ENCODE assay signal across 8 cellular contexts in the genomic region with DNA sequence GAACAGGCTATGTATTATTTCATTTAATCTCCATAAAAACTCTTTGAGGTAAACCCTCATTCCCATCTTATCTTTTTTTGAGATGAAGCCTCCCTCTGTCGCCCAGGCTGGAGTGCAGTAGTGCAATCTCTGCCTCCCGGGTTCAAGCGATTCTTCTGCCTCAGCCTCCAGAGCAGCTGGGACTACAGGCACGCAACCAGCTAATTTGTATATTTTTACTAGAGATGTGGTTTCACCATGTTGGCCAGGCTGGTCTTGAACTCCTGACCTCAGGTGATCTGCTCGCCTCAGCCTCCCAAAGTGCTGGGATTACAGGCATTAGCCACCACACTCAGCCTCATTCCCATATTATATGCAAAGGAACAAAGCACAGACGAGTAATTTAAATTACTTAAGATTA. TPM values are rescaled to one million over a fixed set of nuclear protein-coding genes. Genes with fewer than 3 reads are reported as not detected.
DNase-seq lines count a peak whose midpoint lies in the region; ATAC-seq and TF ChIP-seq lines count a peak whose summit lies in the region.
"Not testable (repeated sequence)": the region's sequence is repeated elsewhere in the genome, so short reads cannot be mapped to it uniquely, and the experiment has no call there.

No MANE protein-coding gene starts in this region.

- TF ChIP-seq CTCF in BE2C (IDR thresholded peaks at IDR 0.05; ENCODE audit: low read depth, low read length); HCT116 (IDR thresholded peaks at IDR 0.05 in 2 of 3, conservative IDR thresholded peaks at IDR 0.05 in 1 of 3; ENCODE audit: borderline replicate concordance in 1 of 3, insufficient read depth in 1 of 3, low read depth in 2 of 3, low read length in 2 of 3); PC-3 (conservative IDR thresholded peaks at IDR 0.05; ENCODE audit: low read depth, low read length); brain microvascular endothelial cell (IDR thresholded peaks at IDR 0.05; ENCODE audit: low read depth, low read length, missing control alignments); fibroblast of mammary gland (conservative IDR thresholded peaks at IDR 0.05; ENCODE audit: control insufficient read depth, insufficient read depth, low read depth, low read length); mesothelial cell of epicardium (IDR thresholded peaks at IDR 0.05; ENCODE audit: unreplicated experiment): not testable (repeated sequence)

- not testable (repeated sequence) for ATAC-seq in HCT116; PC-3; activated CD8-positive, alpha-beta T cell treated with anti-CD3 and anti-CD28 coated beads, Interleukin-2, amount 10 ng/mL, durations not matched to agents 7 days and 5 days

- TF ChIP-seq RAD21 in HCT116 (IDR thresholded peaks at IDR 0.05; ENCODE audit: low read depth): not testable (repeated sequence)

- RAD21 ChIA-PET in HCT116 (lab: Charles Lee; ENCODE audit: low non-redundant PET in 1 of 2, low total read pairs in 2 of 2, uncharacterized antibody in 2 of 2, unreplicated experiment in 2 of 2): not testable (repeated sequence)

- H3K27ac Mint-ChIP-seq in activated CD8-positive, alpha-beta T cell treated with anti-CD3 and anti-CD28 coated beads, Interleukin-2, amount 10 ng/mL, durations not matched to agents 7 days and 5 days: peak overlapping the region; percentile 100
- H3K27ac Mint-ChIP-seq in mesothelial cell of epicardium: peak overlapping the region; percentile 100

- H3K9me2 ChIP-seq in HCT116 (ENCODE audit: insufficient read depth); PC-3 (replicated peaks; ENCODE audit: low read length): not testable (repeated sequence)

- H3K9me3 Mint-ChIP-seq in activated CD8-positive, alpha-beta T cell treated with anti-CD3 and anti-CD28 coated beads, Interleukin-2, amount 10 ng/mL, durations not matched to agents 7 days and 5 days (ENCODE audit: insufficient read depth); mesothelial cell of epicardium: not testable (repeated sequence)

- H4K20me1 ChIP-seq in HCT116 (ENCODE audit: insufficient read depth): peaks cover 28% of the 10 kb centered on the region; the same call in 1 of the 2 replicates
- peaks cover 45% of the 10 kb centered on the region for H4K20me1 ChIP-seq in PC-3 (ENCODE audit: low read length)

- H3K4me3 ChIP-seq in BE2C (ENCODE audit: low read depth, low read length): peak overlapping the region; percentile 74
- H3K4me3 ChIP-seq in HCT116 (replicated peaks in 1 of 2; ENCODE audit: low read depth in 1 of 2, low read length in 2 of 2): peak overlapping the region in 1 of 2 experiments; percentile 87; a peak in 2 of 4 replicates
- H3K4me3 ChIP-seq in PC-3 (ENCODE audit: low read length): peak overlapping the region; percentile 83
- peak overlapping the region; percentile 98 for H3K4me3 ChIP-seq in brain microvascular endothelial cell (ENCODE audit: low read depth, low read length)
- peak overlapping the region; percentile 93 for H3K4me3 ChIP-seq in fibroblast of mammary gland (ENCODE audit: control insufficient read depth, low read depth, low read length)
- H3K4me3 ChIP-seq in skeletal muscle cell (ENCODE audit: low read depth, low read length): peak overlapping the region; percentile 79

- CTCF ChIA-PET in HCT116 (lab: Charles Lee); PC-3 (lab: Charles Lee); activated CD8-positive, alpha-beta T cell treated with anti-CD3 and anti-CD28 coated beads, Interleukin-2, amount 10 ng/mL, durations not matched to agents 7 days and 5 days (lab: Charles Lee): not testable (repeated sequence)

- H3K79me2 ChIP-seq in HCT116 (ENCODE audit: insufficient read depth, low read length) (peaks cover 38% of the 10 kb centered on the region), PC-3 (ENCODE audit: low read length) (peaks cover 36% of the 10 kb centered on the region)

- POLR2A ChIA-PET in HCT116 (lab: Charles Lee); PC-3 (lab: Charles Lee; ENCODE audit: unreplicated experiment); activated CD8-positive, alpha-beta T cell treated with anti-CD3 and anti-CD28 coated beads, Interleukin-2, amount 10 ng/mL, durations not matched to agents 7 days and 5 days (lab: Charles Lee): not testable (repeated sequence)

- H3F3A ChIP-seq in PC-3 (ENCODE audit: low read length, unreplicated experiment): peaks cover 34% of the 10 kb centered on the region

- H3K27me3 ChIP-seq in BE2C; HCT116 (ENCODE audit: insufficient read depth, low read length); PC-3 (ENCODE audit: low read length); brain microvascular endothelial cell (replicated peaks): not testable (repeated sequence)

- in situ Hi-C loops in brain microvascular endothelial cell (cut with HindIII; ENCODE audit: low pct_ligation_motif_present, low sequenced_read_pairs): not testable (repeated sequence)

- intact Hi-C loops in HCT116 (cut with micrococcal nuclease); PC-3 (cut with micrococcal nuclease): not testable (repeated sequence)

- not testable (repeated sequence) for BruUV-seq in HCT116 (replicated peaks; lab: Mats Ljungman, UMichigan); PC-3 (replicated peaks; lab: Mats Ljungman, UMichigan)

- not testable (repeated sequence) for H3K4me1 ChIP-seq in BE2C
- H3K4me1 ChIP-seq in HCT116 (ENCODE audit: control insufficient read depth in 1 of 2, insufficient read depth in 2 of 2, low read length in 2 of 2): peaks cover 3 to 16% of the 10 kb centered on the region in 2 experiments; a peak in 2 of 4 replicates
- peaks cover 15% of the 10 kb centered on the region for H3K4me1 ChIP-seq in PC-3 (ENCODE audit: insufficient read depth, low read length)

- H3K27me3 Mint-ChIP-seq in activated CD8-positive, alpha-beta T cell treated with anti-CD3 and anti-CD28 coated beads, Interleukin-2, amount 10 ng/mL, durations not matched to agents 7 days and 5 days (ENCODE audit: low read depth); mesothelial cell of epicardium (ENCODE audit: low read depth): not testable (repeated sequence)

- peaks cover 53% of the 10 kb centered on the region for H3K36me3 Mint-ChIP-seq in activated CD8-positive, alpha-beta T cell treated with anti-CD3 and anti-CD28 coated beads, Interleukin-2, amount 10 ng/mL, durations not matched to agents 7 days and 5 days (ENCODE audit: low read depth)
- H3K36me3 Mint-ChIP-seq in mesothelial cell of epicardium: peaks cover 25% of the 10 kb centered on the region

- peak overlapping the region; percentile 82 for H3K9ac ChIP-seq in HCT116 (ENCODE audit: low read length)
- H3K9ac ChIP-seq in PC-3 (ENCODE audit: low read length): peak overlapping the region; percentile 95

- H3K4me3 Mint-ChIP-seq in activated CD8-positive, alpha-beta T cell treated with anti-CD3 and anti-CD28 coated beads, Interleukin-2, amount 10 ng/mL, durations not matched to agents 7 days and 5 days: peak overlapping the region; percentile 99
- peak overlapping the region; percentile 100 for H3K4me3 Mint-ChIP-seq in mesothelial cell of epicardium

- H3K9me3 ChIP-seq in BE2C; HCT116 (ENCODE audit: control insufficient read depth in 1 of 2, insufficient read depth in 1 of 2, low read depth in 1 of 2, low read length in 2 of 2); PC-3 (ENCODE audit: low read length): not testable (repeated sequence)

- H3K4me2 ChIP-seq in HCT116 (ENCODE audit: low read length) (peak overlapping the region; percentile 85), PC-3 (ENCODE audit: low read length) (peak overlapping the region; percentile 84)

- DNase-seq in BE2C; HCT116 (ENCODE audit: low read depth, low spot score); PC-3; activated CD8-positive, alpha-beta T cell treated with anti-CD3 and anti-CD28 coated beads, Interleukin-2, amount 10 ng/mL, durations not matched to agents 7 days and 5 days; brain microvascular endothelial cell; fibroblast of mammary gland (ENCODE audit: low read depth); mesothelial cell of epicardium (ENCODE audit: low spot score in 2 of 2, unreplicated experiment in 2 of 2); skeletal muscle cell (ENCODE audit: low read depth): not testable (repeated sequence)

- not testable (repeated sequence) for TF ChIP-seq POLR2A in HCT116 (IDR thresholded peaks at IDR 0.05; ENCODE audit: borderline replicate concordance, extremely low read depth, insufficient read depth, insufficient read length)

- peaks cover 42% of the 10 kb centered on the region for H3K4me1 Mint-ChIP-seq in activated CD8-positive, alpha-beta T cell treated with anti-CD3 and anti-CD28 coated beads, Interleukin-2, amount 10 ng/mL, durations not matched to agents 7 days and 5 days (ENCODE audit: low read depth)
- H3K4me1 Mint-ChIP-seq in mesothelial cell of epicardium: peaks cover 22% of the 10 kb centered on the region

- H3K36me3 ChIP-seq in BE2C (peaks cover 51% of the 10 kb centered on the region), HCT116 (ENCODE audit: control insufficient read depth in 1 of 2, insufficient read depth in 2 of 2, low read length in 2 of 2) (peaks cover 32 to 46% of the 10 kb centered on the region in 2 experiments), PC-3 (ENCODE audit: low read depth, low read length) (peaks cover 45% of the 10 kb centered on the region), brain microvascular endothelial cell (replicated peaks) (peaks cover 43% of the 10 kb centered on the region)

- H3K27ac ChIP-seq in HCT116 (ENCODE audit: low read depth, low read length): peak overlapping the region; percentile 76; the same call in 1 of the 2 replicates
- H3K27ac ChIP-seq in PC-3 (ENCODE audit: low read length); brain microvascular endothelial cell: not testable (repeated sequence)

- H2AFZ ChIP-seq in HCT116 (ENCODE audit: low read depth, low read length, poor library complexity, severe bottlenecking); PC-3 (ENCODE audit: low read length): not testable (repeated sequence)

RNA-seq across cellular contexts. Expression of a gene that starts 1.7 kb away (rescaled TPM):
- 1,178 TPM for polyA plus RNA-seq in BE2C (2012; ENCODE audit: insufficient read depth, insufficient read length, low read depth)
- 1,845 TPM for total RNA-seq in HCT116 (2021; ENCODE audit: unreplicated experiment)
- 1,324 and 1,653 TPM in 2 replicates for polyA plus RNA-seq in HCT116 (2012)
- 1,342 and 1,509 TPM in 2 replicates for total RNA-seq in PC-3 (2014; rRNA removed)
- 1,000 to 10,000 TPM; 1,104 to 1,130 TPM for total RNA-seq in activated CD8-positive, alpha-beta T cell treated with anti-CD3 and anti-CD28 coated beads, Interleukin-2, amount 10 ng/mL, durations not matched to agents 7 days and 5 days
- 1,628 to 1,718 TPM (median 1,717 TPM) in 3 replicates for total RNA-seq in mesothelial cell of epicardium

RNA-seq across cellular contexts. Expression of a gene that starts 11.1 kb away (rescaled TPM):
- 43.4 TPM for polyA plus RNA-seq in BE2C (2012; ENCODE audit: insufficient read depth, insufficient read length, low read depth)
- total RNA-seq in HCT116 (2021; ENCODE audit: unreplicated experiment) (181 TPM), PC-3 (2014; rRNA removed) (121 and 137 TPM in 2 replicates), mesothelial cell of epicardium (75.6 to 86.3 TPM (median 81.1 TPM) in 3 replicates)
- polyA plus RNA-seq in HCT116 (2012): 62.7 and 66.9 TPM in 2 replicates
- 100 to 1,000 TPM; 106 to 112 TPM for total RNA-seq in activated CD8-positive, alpha-beta T cell treated with anti-CD3 and anti-CD28 coated beads, Interleukin-2, amount 10 ng/mL, durations not matched to agents 7 days and 5 days

RNA-seq across cellular contexts. Expression of a gene that starts 25.5 kb away (rescaled TPM):
- polyA plus RNA-seq in BE2C (2012; ENCODE audit: insufficient read depth, insufficient read length, low read depth): 47.0 TPM
- total RNA-seq in HCT116 (2021; ENCODE audit: unreplicated experiment) (31.2 TPM), PC-3 (2014; rRNA removed) (24.6 and 31.2 TPM in 2 replicates), mesothelial cell of epicardium (75.4 to 89.8 TPM (median 77.3 TPM) in 3 replicates)
- 11.2 and 13.1 TPM in 2 replicates for polyA plus RNA-seq in HCT116 (2012)
- total RNA-seq in activated CD8-positive, alpha-beta T cell treated with anti-CD3 and anti-CD28 coated beads, Interleukin-2, amount 10 ng/mL, durations not matched to agents 7 days and 5 days: 10 to 100 TPM; 39.3 to 47.8 TPM
